In genomic region chr4:138577826-138578225, GRCh38 we compare ENCODE assay signal across 8 cellular contexts.
DNase-seq lines count a peak whose midpoint lies in the region; ATAC-seq, FAIRE-seq and TF ChIP-seq lines count a peak whose summit lies in the region.
"Not testable (repeated sequence)": the region's sequence is repeated elsewhere in the genome, so short reads cannot be mapped to it uniquely, and the experiment has no call there.

No MANE protein-coding gene starts in this region.

- ATAC-seq in HepG2, result peak; percentile 72

- H3K27ac ChIP-seq in A673 (ENCODE audit: low read depth, low read length, poor library complexity, severe bottlenecking); DOHH2 (ENCODE audit: low read depth, low read length); HepG2 (ENCODE audit: extremely low read length, insufficient read depth, low read length): not testable (repeated sequence)

- intact Hi-C loops in A673 (cut with micrococcal nuclease; ENCODE audit: unreplicated experiment), result loop anchor here (2.0 to 10.0 kb wide), 7 partner anchors 104 to 843 kb away; no protein-coding TSS in a partner anchor
- intact Hi-C loops in HepG2 (cut with micrococcal nuclease; ENCODE audit: unreplicated experiment), result loop anchor here (1.0 to 10.0 kb wide), 6 partner anchors 103 to 487 kb away; no protein-coding TSS in a partner anchor

- not testable (repeated sequence) for H3K27me3 ChIP-seq in A673 (replicated peaks; ENCODE audit: insufficient read depth, low read depth, low read length, poor library complexity); DOHH2 (ENCODE audit: control insufficient read depth, low read length); HepG2 (ENCODE audit: control insufficient read depth in 1 of 2, insufficient read depth in 2 of 2, low read length in 2 of 2)

- not testable (repeated sequence) for TF ChIP-seq POLR2A in HepG2 (IDR thresholded peaks at IDR 0.05; ENCODE audit: insufficient read depth in 1 of 2, low read depth in 2 of 2, low read length in 2 of 2)

- POLR2A ChIA-PET in A673 (lab: Charles Lee; ENCODE audit: low non-redundant PET); HepG2 (lab: Yijun Ruan, JAX): not testable (repeated sequence)

- not testable (repeated sequence) for H2AFZ ChIP-seq in HepG2 (ENCODE audit: low read length)

- H3K9ac ChIP-seq in HepG2 (ENCODE audit: insufficient read depth, low read depth, low read length), result not testable (repeated sequence)

- WGBS in HepG2 (ENCODE audit: low lambda C conversion rate), result 18% methylated on average over 3 of the region's 3 CpGs

- in situ Hi-C loops in astrocyte of the spinal cord (cut with HindIII; ENCODE audit: low sequenced_read_pairs), result not testable (repeated sequence)
- in situ Hi-C loops in HepG2 (cut with HindIII; ENCODE audit: extremely low pct_ligation_motif_present, low pct_unique_long_range_greater_than_20kb), result loop anchor here (10.0 kb wide), 2 partner anchors 97 to 297 kb away; no protein-coding TSS in a partner anchor

- not testable (repeated sequence) for H3F3A ChIP-seq in DOHH2 (ENCODE audit: control insufficient read depth, insufficient read depth)

- not testable (repeated sequence) for H3K4me3 ChIP-seq in A673 (ENCODE audit: low read depth, low read length, poor library complexity, severe bottlenecking); DOHH2 (ENCODE audit: low read length); HFF-Myc (replicated peaks; ENCODE audit: low read depth, low read length); astrocyte of the spinal cord (ENCODE audit: low read depth, low read length); epithelial cell of proximal tubule (ENCODE audit: low read depth, low read length); HepG2 (replicated peaks in 1 of 3; ENCODE audit: insufficient read depth in 1 of 3, low read depth in 2 of 3, low read length in 3 of 3)

- CTCF ChIA-PET in A673 (lab: Charles Lee), result interaction anchor here (0.6 to 2.3 kb wide), 4 partner anchors 103 to 360 kb away, joined by 3 to 20 read pairs (median 7); no protein-coding TSS in a partner anchor
- CTCF ChIA-PET in HepG2 (lab: Yijun Ruan, JAX; ENCODE audit: low intra/inter-chr PET ratio, low total read pairs), result interaction anchor here (1.2 to 1.5 kb wide), 2 partner anchors 102 to 293 kb away, joined by 3 read pairs; no protein-coding TSS in a partner anchor

- not testable (repeated sequence) for H3K79me2 ChIP-seq in DOHH2 (ENCODE audit: control insufficient read depth, low read length); HepG2 (ENCODE audit: insufficient read depth, low read length)

- TF ChIP-seq RAD21 in HepG2 (CRISPR knock-in tag; IDR thresholded peaks at IDR 0.05), result not testable (repeated sequence)

- not testable (repeated sequence) for H3K9me3 ChIP-seq in A673 (ENCODE audit: low read depth, low read length, poor library complexity, severe bottlenecking); DOHH2 (ENCODE audit: control insufficient read depth, insufficient read depth, low read length); HepG2 (ENCODE audit: low read length)

- H3K9me2 ChIP-seq in DOHH2 (replicated peaks; ENCODE audit: control insufficient read depth, low read length), result not testable (repeated sequence)

- TF ChIP-seq CTCF in A673 (conservative IDR thresholded peaks at IDR 0.05; ENCODE audit: low read depth, low read length), result peak; percentile 43
- TF ChIP-seq CTCF in DOHH2 (IDR thresholded peaks at IDR 0.05; ENCODE audit: low read depth, low read length, poor library complexity, severe bottlenecking), result peak; percentile 38
- TF ChIP-seq CTCF in HFF-Myc (IDR thresholded peaks at IDR 0.05; ENCODE audit: low read depth, low read length, missing control alignments), result peak; percentile 30
- TF ChIP-seq CTCF in astrocyte of the spinal cord (IDR thresholded peaks at IDR 0.05; ENCODE audit: low read depth, low read length), result peak; percentile 16
- TF ChIP-seq CTCF in epithelial cell of proximal tubule (conservative IDR thresholded peaks at IDR 0.05; ENCODE audit: low read depth, low read length), result peak; percentile 32
- TF ChIP-seq CTCF in HepG2 (CRISPR knock-in tag; IDR thresholded peaks at IDR 0.05), result peak; percentile 39

- H3K4me1 ChIP-seq in A673 (ENCODE audit: insufficient read depth, low read length, poor library complexity, severe bottlenecking); DOHH2 (ENCODE audit: control insufficient read depth, low read length); HepG2 (ENCODE audit: insufficient read depth, low read length): not testable (repeated sequence)

- TF ChIP-seq EP300 in HepG2 (IDR thresholded peaks at IDR 0.05; ENCODE audit: low read depth in 2 of 2, low read length in 2 of 2); HepG2 (CRISPR knock-in tag; IDR thresholded peaks at IDR 0.05; ENCODE audit: borderline replicate concordance): not testable (repeated sequence)

- H3K36me3 ChIP-seq in A673 (ENCODE audit: insufficient read depth, low read length, poor library complexity, severe bottlenecking); DOHH2 (ENCODE audit: control insufficient read depth, low read length); HepG2 (replicated peaks in 1 of 2; ENCODE audit: control insufficient read depth in 1 of 2, insufficient read depth in 2 of 2, low read length in 2 of 2): not testable (repeated sequence)

- H3K4me2 ChIP-seq in DOHH2 (ENCODE audit: low read length); HepG2 (ENCODE audit: low read depth, low read length): not testable (repeated sequence)

- BruUV-seq in A673 (replicated peaks; lab: Mats Ljungman, UMichigan); HepG2 (replicated peaks; lab: Mats Ljungman, UMichigan): not testable (repeated sequence)

- DNase-seq in A673 (ENCODE audit: low spot score), result peak; percentile 48
- not testable (repeated sequence) for DNase-seq in HFF-Myc (ENCODE audit: extremely low read depth, low read depth); astrocyte of the spinal cord (ENCODE audit: low read depth, low spot score); epithelial cell of proximal tubule (ENCODE audit: low read depth)
- DNase-seq in NAMALWA (ENCODE audit: low spot score), result peak; percentile 43
- DNase-seq in SIG-M5 treated with dmso at 0.1 percent for 504 hours (lab: John Stamatoyannopoulos, UW; ENCODE audit: unreplicated experiment), result peak; percentile 24
- peak; percentile 15 for DNase-seq in HepG2 (ENCODE audit: low spot score)

- not testable (repeated sequence) for FAIRE-seq in HepG2 (lab: Jason Lieb, UNC)

- not testable (repeated sequence) for H4K20me1 ChIP-seq in DOHH2 (ENCODE audit: control insufficient read depth, insufficient read depth, low read depth, low read length); HepG2 (ENCODE audit: insufficient read depth, low read length)

TF ChIP-seq in HepG2, 621 proteins besides CTCF, POLR2A, EP300 and RAD21:
- TF ChIP-seq STAG1 (CRISPR knock-in tag; IDR thresholded peaks at IDR 0.05), result peak; percentile 18; the same call in 1 of the 2 replicates
